In the genomic region with DNA sequence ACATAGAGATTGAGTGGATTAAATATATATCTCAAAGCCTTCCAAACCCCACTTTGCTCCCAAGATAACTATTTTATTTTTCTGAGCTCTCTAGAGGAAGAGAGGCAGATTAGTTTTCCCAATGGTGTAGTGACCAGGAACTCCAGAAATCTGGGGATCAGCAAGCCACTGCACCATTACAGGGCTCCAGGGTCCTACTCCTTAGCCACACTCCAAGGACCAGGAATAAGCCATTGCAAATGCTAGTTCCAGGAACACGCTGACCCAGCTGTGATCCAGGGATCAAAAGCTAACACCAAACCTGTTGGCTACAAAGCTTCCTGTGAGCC, we compare ENCODE assay signal across 21 cellular contexts.
"Had no signal": no experiment of that assay in that cellular context is flagged by ENCODE, and none has a peak within 500 bp of the region (broad histone marks: within the 10 kb centered on the region; RNA-seq: fewer than 3 reads in every experiment).

No MANE protein-coding gene starts in this region.

- H3K27ac ChIP-seq: SJCRH30, SK-N-MC had no signal

- ATAC-seq: Right ventricle myocardium inferior had no signal

- H3K4me3 ChIP-seq: SJCRH30, SK-N-MC had no signal

- H3K27me3 ChIP-seq: SJCRH30 had no signal

- H3K9me3 ChIP-seq: SJCRH30 had no signal

- H3K36me3 ChIP-seq: SJCRH30 had no signal

- DNase-seq: Karpas-422, KG1, MM.1S, NCI-H1092 treated with DMSO at 0.1 percent for 48 hours, NCI-H1436, NCI-H187, NCI-H2029, NCI-H2081 treated with DMSO at 0.1 percent for 48 hours, NCI-H2171, NCI-H226, NCI-H446, NCI-H510A, NCI-H524 treated with DMSO at 0.1 percent for 48 hours, NCI-H69, NCI-H774, RPMI8226, SHP77 treated with DMSO at 0.1 percent for 48 hours, SJCRH30 had no signal

- FAIRE-seq: RCC 7860 had no signal
